ENCODE assay signal across 12 cellular contexts in the genomic region with DNA sequence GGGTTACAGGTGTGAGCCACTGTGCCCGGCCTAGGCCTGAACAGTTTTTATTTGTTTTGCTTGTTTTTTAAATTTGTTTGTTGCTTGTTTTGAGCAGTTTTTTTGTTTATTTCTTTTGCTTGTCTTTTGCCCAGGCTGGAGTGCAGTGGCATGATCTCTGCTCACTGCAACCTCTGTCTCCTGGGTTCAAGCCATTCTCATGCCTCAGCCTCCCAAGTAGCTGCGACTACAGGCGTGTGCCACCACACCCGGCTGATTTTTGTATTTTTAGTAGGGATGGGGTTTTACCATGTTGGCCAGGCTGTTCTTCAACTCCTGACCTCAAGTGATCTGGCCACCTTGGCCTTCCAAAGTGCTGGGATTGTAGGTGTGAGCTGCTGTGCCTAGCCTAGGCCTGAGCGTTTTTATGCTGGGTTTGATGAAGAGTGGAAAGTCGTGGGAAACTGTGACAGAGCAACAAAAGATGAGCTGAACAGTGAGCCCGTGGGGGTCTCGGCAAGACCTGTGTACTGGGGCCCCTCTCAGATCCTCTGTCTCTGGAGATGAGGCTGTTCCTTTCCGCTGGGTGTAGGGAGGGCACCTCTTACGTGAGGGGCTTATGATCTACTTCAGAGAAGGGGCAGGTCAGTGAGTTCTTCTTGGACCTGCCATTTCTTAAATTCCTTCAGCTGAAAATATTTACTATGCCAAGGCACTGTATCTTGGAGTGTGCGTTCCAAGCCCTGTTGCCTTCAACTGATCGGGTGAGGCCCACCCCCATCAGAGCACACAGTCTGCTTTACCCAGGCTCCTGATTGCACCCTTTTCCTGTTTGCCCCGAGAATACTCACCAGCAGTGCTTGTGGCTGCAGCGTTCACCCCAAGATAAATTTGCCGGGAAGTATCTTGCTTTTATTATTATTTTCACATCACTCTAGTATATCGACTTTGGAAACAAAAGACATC.
A peak's percentile ranks its signal among the peaks of the same experiment; 100 is the strongest.
DNase-seq lines count a peak whose midpoint lies in the region; ATAC-seq and TF ChIP-seq lines count a peak whose summit lies in the region.
"Had no signal": no experiment of that assay in that cellular context is flagged by ENCODE, and none has a peak within 500 bp of the region (broad histone marks: within the 10 kb centered on the region; RNA-seq: fewer than 3 reads in every experiment).

No MANE protein-coding gene starts in this region.

- H3K27me3 Mint-ChIP-seq in T-helper 2 cell treated with Interferon-gamma antibody and Interleukin-4, amounts not matched to agents 5 μg/mL and 100 μg/mL, for 36 hours (ENCODE audit: low read depth) = no peaks in the 10 kb centered on the region
- no peaks in the 10 kb centered on the region for H3K27me3 Mint-ChIP-seq in activated B cell treated with CpG ODN at 0.5 μM for 24 hours

- peak overlapping the region; percentile 96 for H3K4me3 Mint-ChIP-seq in T-helper 2 cell treated with Interferon-gamma antibody and Interleukin-4, amounts not matched to agents 5 μg/mL and 100 μg/mL, for 36 hours
- peak overlapping the region; percentile 77 for H3K4me3 Mint-ChIP-seq in activated B cell treated with CpG ODN at 0.5 μM for 24 hours
- peak overlapping the region; percentile 86 for H3K4me3 Mint-ChIP-seq in stimulated activated effector memory CD8-positive, alpha-beta T cell treated with anti-CD3 and anti-CD28 coated beads, Interleukin-12 subunit alpha, Interleukin-12 subunit beta, amount 100 ng/mL, for 72 hours
- H3K4me3 Mint-ChIP-seq: HFFc6 had no signal

- H3K4me3 ChIP-seq in left lung = no peak overlapping the region

- ATAC-seq in activated B cell treated with CpG ODN at 0.5 μM for 24 hours (ENCODE audit: low read depth) (no peak), left lung (no peak), GM19455 (IDR thresholded peaks at IDR 0.05; ENCODE audit: unreplicated experiment) (no peak)
- no peak for ATAC-seq in stimulated activated effector memory CD8-positive, alpha-beta T cell treated with anti-CD3 and anti-CD28 coated beads, Interleukin-12 subunit alpha, Interleukin-12 subunit beta, amount 100 ng/mL, for 72 hours
- ATAC-seq: PC-3 had no signal

- no peaks in the 10 kb centered on the region for H3K36me3 ChIP-seq in left lung

- H3K27ac ChIP-seq in left lung = peak overlapping the region; percentile 8 to 77
- H3K27ac ChIP-seq: 22Rv1 had no signal

- intact Hi-C loops in activated B cell treated with CpG ODN at 0.5 μM for 24 hours (cut with micrococcal nuclease) (loop anchor here (10.0 kb wide), 3 partner anchors 318 to 738 kb away; a partner anchor contains a TSS), left lung (cut with DNase I) (no loop called here)

- peak overlapping the region; percentile 97 for H3K27ac Mint-ChIP-seq in T-helper 2 cell treated with Interferon-gamma antibody and Interleukin-4, amounts not matched to agents 5 μg/mL and 100 μg/mL, for 36 hours
- peak overlapping the region; percentile 99 for H3K27ac Mint-ChIP-seq in activated B cell treated with CpG ODN at 0.5 μM for 24 hours
- peak overlapping the region; percentile 98 for H3K27ac Mint-ChIP-seq in stimulated activated effector memory CD8-positive, alpha-beta T cell treated with anti-CD3 and anti-CD28 coated beads, Interleukin-12 subunit alpha, Interleukin-12 subunit beta, amount 100 ng/mL, for 72 hours
- H3K27ac Mint-ChIP-seq: HFFc6 had no signal

- H3K9me3 ChIP-seq in left lung = no peaks in the 10 kb centered on the region

- H3K27me3 ChIP-seq in left lung = no peaks in the 10 kb centered on the region

- DNase-seq in T-helper 2 cell treated with Interferon-gamma antibody and Interleukin-4, amounts not matched to agents 5 μg/mL and 100 μg/mL, for 36 hours (ENCODE audit: low spot score) = no peak
- no peak for DNase-seq in T-helper 2 cell
- DNase-seq in activated B cell treated with CpG ODN at 0.5 μM for 24 hours = no peak
- DNase-seq in left lung = peak in 1 of 2 donors; percentile 10
- DNase-seq in stimulated activated effector memory CD8-positive, alpha-beta T cell treated with anti-CD3 and anti-CD28 coated beads, Interleukin-12 subunit alpha, Interleukin-12 subunit beta, amount 100 ng/mL, for 72 hours (ENCODE audit: low spot score in 2 of 2) = no peak
- DNase-seq in GM19238 (ENCODE audit: insufficient read length, low spot score) = no peak
- no peak for DNase-seq in NCI-H2107 treated with DMSO at 0.1 percent for 48 hours (lab: John Stamatoyannopoulos, UW; ENCODE audit: unreplicated experiment)
- DNase-seq: HFFc6, NCI-H1417, PC-3 had no signal

- POLR2A ChIA-PET in activated B cell treated with CpG ODN at 0.5 μM for 24 hours (lab: Charles Lee) = interaction anchor here (1.0 to 13.6 kb wide), 9 partner anchors 12 to 496 kb away, joined by 3 to 831 read pairs (median 6); a partner anchor contains a TSS

- no peak for TF ChIP-seq CTCF in activated B cell treated with CpG ODN at 0.5 μM for 24 hours (IDR thresholded peaks at IDR 0.05)
- no peak for TF ChIP-seq CTCF in left lung (IDR thresholded peaks at IDR 0.05)

- CTCF ChIA-PET in activated B cell treated with CpG ODN at 0.5 μM for 24 hours (lab: Charles Lee) = interaction anchor here (0.6 to 1.5 kb wide), 9 partner anchors 9 to 33 kb away, joined by 3 to 6 read pairs (median 3); no protein-coding TSS in a partner anchor

- peaks cover 52% of the 10 kb centered on the region for H3K36me3 Mint-ChIP-seq in T-helper 2 cell treated with Interferon-gamma antibody and Interleukin-4, amounts not matched to agents 5 μg/mL and 100 μg/mL, for 36 hours (ENCODE audit: low read depth)
- H3K36me3 Mint-ChIP-seq in activated B cell treated with CpG ODN at 0.5 μM for 24 hours (ENCODE audit: low read depth) = peaks cover 32% of the 10 kb centered on the region
- H3K36me3 Mint-ChIP-seq in stimulated activated effector memory CD8-positive, alpha-beta T cell treated with anti-CD3 and anti-CD28 coated beads, Interleukin-12 subunit alpha, Interleukin-12 subunit beta, amount 100 ng/mL, for 72 hours = peaks cover 94% of the 10 kb centered on the region

- H3K4me1 Mint-ChIP-seq in T-helper 2 cell treated with Interferon-gamma antibody and Interleukin-4, amounts not matched to agents 5 μg/mL and 100 μg/mL, for 36 hours (ENCODE audit: low read depth) = peaks cover 76% of the 10 kb centered on the region
- peaks cover 96% of the 10 kb centered on the region for H3K4me1 Mint-ChIP-seq in activated B cell treated with CpG ODN at 0.5 μM for 24 hours
- peaks cover 85% of the 10 kb centered on the region for H3K4me1 Mint-ChIP-seq in stimulated activated effector memory CD8-positive, alpha-beta T cell treated with anti-CD3 and anti-CD28 coated beads, Interleukin-12 subunit alpha, Interleukin-12 subunit beta, amount 100 ng/mL, for 72 hours

- H3K9me3 Mint-ChIP-seq in T-helper 2 cell treated with Interferon-gamma antibody and Interleukin-4, amounts not matched to agents 5 μg/mL and 100 μg/mL, for 36 hours = no peaks in the 10 kb centered on the region
- no peaks in the 10 kb centered on the region for H3K9me3 Mint-ChIP-seq in activated B cell treated with CpG ODN at 0.5 μM for 24 hours
- H3K9me3 Mint-ChIP-seq in stimulated activated effector memory CD8-positive, alpha-beta T cell treated with anti-CD3 and anti-CD28 coated beads, Interleukin-12 subunit alpha, Interleukin-12 subunit beta, amount 100 ng/mL, for 72 hours = no peaks in the 10 kb centered on the region
- H3K9me3 Mint-ChIP-seq: HFFc6 had no signal

- peaks cover 34 to 98% of the 10 kb centered on the region in 2 donors for H3K4me1 ChIP-seq in left lung
